ENCODE assay signal across 16 cellular contexts in genomic region chr17:40597168-40598020, GRCh38. TPM values are rescaled to one million over a fixed set of nuclear protein-coding genes. Genes with fewer than 3 reads are reported as not detected.
DNase-seq lines count a peak whose midpoint lies in the region; ATAC-seq and TF ChIP-seq lines count a peak whose summit lies in the region.
"Had no signal": no experiment of that assay in that cellular context is flagged by ENCODE, and none has a peak within 500 bp of the region (broad histone marks: within the 10 kb centered on the region; RNA-seq: fewer than 3 reads in every experiment).

No MANE protein-coding gene starts in this region.

- peak overlapping the region; percentile 94 for H3K27ac Mint-ChIP-seq in activated naive CD4-positive, alpha-beta T cell treated with anti-CD3 and anti-CD28 coated beads, Interleukin-2, amount 10 ng/mL, durations not matched to agents 7 days and 5 days
- H3K27ac Mint-ChIP-seq in activated naive CD8-positive, alpha-beta T cell treated with anti-CD3 and anti-CD28 coated beads, Interleukin-2, amount 10 ng/mL, durations not matched to agents 7 days and 5 days = peak overlapping the region; percentile 98
- peak overlapping the region; percentile 99 for H3K27ac Mint-ChIP-seq in stimulated activated memory B cell treated with anti-CD40 and anti-IgM and Interleukin-4, amounts not matched to agents 10 μg/mL and 1 μg/mL and 100 μg/mL, for 72 hours
- H3K27ac Mint-ChIP-seq in Calu3 (ENCODE audit: unreplicated experiment) = no peak overlapping the region
- H3K27ac Mint-ChIP-seq: nephron had no signal

- no TSS peak for BruUV-seq in Calu3 (replicated peaks; lab: Mats Ljungman, UMichigan)

- DNase-seq in activated naive CD4-positive, alpha-beta T cell treated with anti-CD3 and anti-CD28 coated beads, Interleukin-2, amount 10 ng/mL, durations not matched to agents 7 days and 5 days = no peak
- DNase-seq in activated naive CD4-positive, alpha-beta T cell treated with anti-CD3 and anti-CD28 coated beads, Interleukin-2, amount 50 U/mL, for 16 hours = no peak
- no peak for DNase-seq in activated naive CD8-positive, alpha-beta T cell treated with anti-CD3 and anti-CD28 coated beads, Interleukin-2, amount 10 ng/mL, durations not matched to agents 7 days and 5 days
- DNase-seq in GF-D8 (lab: John Stamatoyannopoulos, UW) (no peak), Calu3 (no peak), NCI-H2107 (lab: John Stamatoyannopoulos, UW) (no peak)
- DNase-seq: activated effector memory CD4-positive, alpha-beta T cell treated with anti-CD3 and anti-CD28 coated beads, Interleukin-2, amount 50 U/mL, for 16 hours; H9; left ventricle myocardium superior; NCI-H526 treated with DMSO at 0.1 percent for 48 hours; retina; SW 1271 had no signal

- ATAC-seq in GM21360 (IDR thresholded peaks at IDR 0.05; ENCODE audit: unreplicated experiment) = peak; percentile 2
- ATAC-seq in activated naive CD8-positive, alpha-beta T cell treated with anti-CD3 and anti-CD28 coated beads, Interleukin-2, amount 10 ng/mL, durations not matched to agents 7 days and 5 days (ENCODE audit: low read depth) = no peak
- ATAC-seq in stimulated activated memory B cell treated with anti-CD40 and anti-IgM and Interleukin-4, amounts not matched to agents 10 μg/mL and 1 μg/mL and 100 μg/mL, for 72 hours = no peak
- ATAC-seq: left ventricle myocardium superior had no signal

- H3K27me3 Mint-ChIP-seq in activated naive CD4-positive, alpha-beta T cell treated with anti-CD3 and anti-CD28 coated beads, Interleukin-2, amount 10 ng/mL, durations not matched to agents 7 days and 5 days = no peaks in the 10 kb centered on the region
- no peaks in the 10 kb centered on the region for H3K27me3 Mint-ChIP-seq in activated naive CD8-positive, alpha-beta T cell treated with anti-CD3 and anti-CD28 coated beads, Interleukin-2, amount 10 ng/mL, durations not matched to agents 7 days and 5 days
- H3K27me3 Mint-ChIP-seq in stimulated activated memory B cell treated with anti-CD40 and anti-IgM and Interleukin-4, amounts not matched to agents 10 μg/mL and 1 μg/mL and 100 μg/mL, for 72 hours = no peaks in the 10 kb centered on the region
- H3K27me3 Mint-ChIP-seq in Calu3 (ENCODE audit: unreplicated experiment) = peaks cover 35% of the 10 kb centered on the region

- intact Hi-C loops in Calu3 (cut with micrococcal nuclease; ENCODE audit: unreplicated experiment) = no loop called here

- peaks cover 25% of the 10 kb centered on the region for H3K36me3 Mint-ChIP-seq in activated naive CD4-positive, alpha-beta T cell treated with anti-CD3 and anti-CD28 coated beads, Interleukin-2, amount 10 ng/mL, durations not matched to agents 7 days and 5 days
- H3K36me3 Mint-ChIP-seq in activated naive CD8-positive, alpha-beta T cell treated with anti-CD3 and anti-CD28 coated beads, Interleukin-2, amount 10 ng/mL, durations not matched to agents 7 days and 5 days = peaks cover 9% of the 10 kb centered on the region
- no peaks in the 10 kb centered on the region for H3K36me3 Mint-ChIP-seq in stimulated activated memory B cell treated with anti-CD40 and anti-IgM and Interleukin-4, amounts not matched to agents 10 μg/mL and 1 μg/mL and 100 μg/mL, for 72 hours
- no peaks in the 10 kb centered on the region for H3K36me3 Mint-ChIP-seq in Calu3 (ENCODE audit: insufficient read depth, unreplicated experiment)

- peak overlapping the region; percentile 53 for H3K4me3 Mint-ChIP-seq in activated naive CD4-positive, alpha-beta T cell treated with anti-CD3 and anti-CD28 coated beads, Interleukin-2, amount 10 ng/mL, durations not matched to agents 7 days and 5 days
- peak overlapping the region; percentile 79 for H3K4me3 Mint-ChIP-seq in activated naive CD8-positive, alpha-beta T cell treated with anti-CD3 and anti-CD28 coated beads, Interleukin-2, amount 10 ng/mL, durations not matched to agents 7 days and 5 days
- H3K4me3 Mint-ChIP-seq in stimulated activated memory B cell treated with anti-CD40 and anti-IgM and Interleukin-4, amounts not matched to agents 10 μg/mL and 1 μg/mL and 100 μg/mL, for 72 hours = peak overlapping the region; percentile 53
- H3K4me3 Mint-ChIP-seq in Calu3 (ENCODE audit: low read depth, unreplicated experiment) = no peak overlapping the region
- H3K4me3 Mint-ChIP-seq: H9, nephron had no signal

- TF ChIP-seq CTCF in Calu3 (IDR thresholded peaks at IDR 0.05; ENCODE audit: unreplicated experiment) = no peak

- H3K9me3 Mint-ChIP-seq in activated naive CD4-positive, alpha-beta T cell treated with anti-CD3 and anti-CD28 coated beads, Interleukin-2, amount 10 ng/mL, durations not matched to agents 7 days and 5 days = peaks cover 7% of the 10 kb centered on the region
- H3K9me3 Mint-ChIP-seq in activated naive CD8-positive, alpha-beta T cell treated with anti-CD3 and anti-CD28 coated beads, Interleukin-2, amount 10 ng/mL, durations not matched to agents 7 days and 5 days = peaks cover 2% of the 10 kb centered on the region
- peaks cover 3% of the 10 kb centered on the region for H3K9me3 Mint-ChIP-seq in stimulated activated memory B cell treated with anti-CD40 and anti-IgM and Interleukin-4, amounts not matched to agents 10 μg/mL and 1 μg/mL and 100 μg/mL, for 72 hours
- H3K9me3 Mint-ChIP-seq in Calu3 (ENCODE audit: low read depth, unreplicated experiment) = peaks cover 3% of the 10 kb centered on the region
- H3K9me3 Mint-ChIP-seq: H9, nephron had no signal

- peaks cover 76% of the 10 kb centered on the region for H3K4me1 Mint-ChIP-seq in activated naive CD4-positive, alpha-beta T cell treated with anti-CD3 and anti-CD28 coated beads, Interleukin-2, amount 10 ng/mL, durations not matched to agents 7 days and 5 days
- H3K4me1 Mint-ChIP-seq in activated naive CD8-positive, alpha-beta T cell treated with anti-CD3 and anti-CD28 coated beads, Interleukin-2, amount 10 ng/mL, durations not matched to agents 7 days and 5 days = peaks cover 66% of the 10 kb centered on the region
- peaks cover 77% of the 10 kb centered on the region for H3K4me1 Mint-ChIP-seq in stimulated activated memory B cell treated with anti-CD40 and anti-IgM and Interleukin-4, amounts not matched to agents 10 μg/mL and 1 μg/mL and 100 μg/mL, for 72 hours
- peaks cover 10% of the 10 kb centered on the region for H3K4me1 Mint-ChIP-seq in Calu3 (ENCODE audit: low read depth, unreplicated experiment)

- POLR2A ChIA-PET in activated naive CD8-positive, alpha-beta T cell treated with anti-CD3 and anti-CD28 coated beads, Interleukin-2, amount 10 ng/mL, durations not matched to agents 7 days and 5 days (lab: Charles Lee) = interaction anchor here (0.6 to 2.8 kb wide), 13 partner anchors 8 to 180 kb away, joined by 4 to 40 read pairs (median 8); partner anchors contain the start of genes CCR7, KRT222 and TOP2A

- CTCF ChIA-PET in activated naive CD4-positive, alpha-beta T cell treated with anti-CD3 and anti-CD28 coated beads, Interleukin-2, amount 10 ng/mL, durations not matched to agents 7 days and 5 days (lab: Charles Lee) = interaction anchor here (0.7 to 2.5 kb wide), 7 partner anchors 15 to 235 kb away, joined by 3 to 19 read pairs (median 5); no protein-coding TSS in a partner anchor
- CTCF ChIA-PET in Calu3 (lab: Charles Lee) = interaction anchor here (0.5 to 2.2 kb wide), 17 partner anchors 10 to 166 kb away, joined by 3 to 12 read pairs (median 3); no protein-coding TSS in a partner anchor

RNA-seq across cellular contexts. Expression of gene CCR7, which starts 32.1 kb away (rescaled TPM):
- total RNA-seq in activated naive CD8-positive, alpha-beta T cell treated with anti-CD3 and anti-CD28 coated beads, Interleukin-2, amount 10 ng/mL, durations not matched to agents 7 days and 5 days = 100 to 1,000 TPM; 231 to 238 TPM
- total RNA-seq in Calu3 (2022) = not detected in 2 replicates
- total RNA-seq: bronchial epithelial cell had no signal

RNA-seq across cellular contexts. Expression of gene SMARCE1, which starts 50.2 kb away (rescaled TPM):
- 100 to 1,000 TPM; 109 to 117 TPM for total RNA-seq in activated naive CD8-positive, alpha-beta T cell treated with anti-CD3 and anti-CD28 coated beads, Interleukin-2, amount 10 ng/mL, durations not matched to agents 7 days and 5 days
- total RNA-seq in Calu3 (2022) = 755 and 768 TPM in 2 replicates

Comparison
In these comparisons a context has a peak if more than half of its experiments do, and no peak if none do; other contexts are left out.
1. RNA of gene CCR7, which starts 32.1 kb away (total RNA-seq): 231 to 238 TPM in activated naive CD8-positive, alpha-beta T cell treated with anti-CD3 and anti-CD28 coated beads, Interleukin-2, amount 10 ng/mL, durations not matched to agents 7 days and 5 days; not detected in Calu3; every median in the first group is over 100 times any median in the second.